ENCODE assay signal across 23 cellular contexts in the genomic region with DNA sequence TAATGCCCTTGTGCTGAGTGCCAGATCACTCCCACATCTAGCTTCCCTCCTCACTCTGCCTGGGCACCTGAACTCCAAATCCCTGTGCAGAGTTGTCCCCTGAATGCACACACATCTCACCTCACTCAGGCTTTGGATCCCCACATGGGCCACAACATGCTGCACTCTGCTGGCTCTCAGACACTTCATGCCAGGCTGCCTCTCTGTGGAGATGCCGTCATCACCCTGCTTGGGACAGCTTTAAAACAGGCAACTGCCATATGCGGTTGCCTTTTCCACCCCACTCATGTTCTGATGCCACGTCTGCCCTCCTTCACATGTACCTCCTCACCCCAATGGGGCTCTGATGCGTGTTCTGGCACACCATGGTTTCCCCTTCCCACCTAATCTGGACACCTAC.
DNase-seq lines count a peak whose midpoint lies in the region; ATAC-seq, FAIRE-seq and TF ChIP-seq lines count a peak whose summit lies in the region.
"Had no signal": no experiment of that assay in that cellular context is flagged by ENCODE, and none has a peak within 500 bp of the region (broad histone marks: within the 10 kb centered on the region; RNA-seq: fewer than 3 reads in every experiment).

No MANE protein-coding gene starts in this region.

- H2AFZ ChIP-seq in parathyroid adenoma, result peak overlapping the region; percentile 2

- no peak for FAIRE-seq in D721Med (lab: Jason Lieb, UNC)
- FAIRE-seq: A549, G401.6, GM12891, GM19239 had no signal

- H3K36me3 Mint-ChIP-seq in HFFc6 (ENCODE audit: low read depth), result no peaks in the 10 kb centered on the region
- H3K36me3 Mint-ChIP-seq: CD14-positive monocyte; CD4-positive, alpha-beta memory T cell; CD4-positive, CD25-positive, alpha-beta regulatory T cell; CD8-positive, alpha-beta memory T cell had no signal

- no peak overlapping the region for H3K9ac ChIP-seq in parathyroid adenoma
- H3K9ac ChIP-seq: BLaER1 had no signal

- H3K36me3 ChIP-seq in parathyroid adenoma (ENCODE audit: control insufficient read depth, insufficient read depth, low read length) (no peaks in the 10 kb centered on the region), sigmoid colon (no peaks in the 10 kb centered on the region)
- H3K36me3 ChIP-seq: BE2C, BLaER1 had no signal

- H3K27me3 ChIP-seq in parathyroid adenoma (ENCODE audit: control insufficient read depth, insufficient read depth, low read length) (no peaks in the 10 kb centered on the region), sigmoid colon (no peaks in the 10 kb centered on the region)
- H3K27me3 ChIP-seq: BE2C, BLaER1 had no signal

- TF ChIP-seq CTCF in parathyroid adenoma (IDR thresholded peaks at IDR 0.05), result no peak
- no peak for TF ChIP-seq CTCF in sigmoid colon (IDR thresholded peaks at IDR 0.05)
- no peak for TF ChIP-seq CTCF in D721Med (IDR thresholded peaks at IDR 0.05; ENCODE audit: insufficient read depth, missing control alignments)
- TF ChIP-seq CTCF in HFFc6 (IDR thresholded peaks at IDR 0.05), result no peak

- no peak for TF ChIP-seq POLR2A in sigmoid colon (IDR thresholded peaks at IDR 0.05)

- WGBS in sigmoid colon, 2 donors, result 86 to 87% methylated on average over 4 of the region's 4 CpGs

- no peak overlapping the region for H3K4me3 Mint-ChIP-seq in stimulated activated naive CD8-positive, alpha-beta T cell treated with anti-CD3 and anti-CD28 coated beads, Interleukin-15, amount 100 ng/mL, for 72 hours
- H3K4me3 Mint-ChIP-seq in HFFc6, result no peak overlapping the region
- H3K4me3 Mint-ChIP-seq: CD4-positive, alpha-beta memory T cell; CD4-positive, CD25-positive, alpha-beta regulatory T cell; CD8-positive, alpha-beta memory T cell had no signal

- H3K4me2 ChIP-seq in parathyroid adenoma (ENCODE audit: low read length), result no peak overlapping the region
- H3K4me2 ChIP-seq: A549, BLaER1 had no signal

- H3K27ac Mint-ChIP-seq in stimulated activated naive CD8-positive, alpha-beta T cell treated with anti-CD3 and anti-CD28 coated beads, Interleukin-15, amount 100 ng/mL, for 72 hours, result peak overlapping the region in 1 of 2 donors; percentile 69
- H3K27ac Mint-ChIP-seq in HFFc6, result no peak overlapping the region
- H3K27ac Mint-ChIP-seq: CD14-positive monocyte; CD4-positive, alpha-beta memory T cell; CD8-positive, alpha-beta memory T cell had no signal

- ATAC-seq in stimulated activated naive CD8-positive, alpha-beta T cell treated with anti-CD3 and anti-CD28 coated beads, Interleukin-15, amount 100 ng/mL, for 72 hours, result peak; percentile 18
- no peak for ATAC-seq in stimulated activated naive CD8-positive, alpha-beta T cell treated with anti-CD3 and anti-CD28 coated beads, Interleukin-15, Interleukin-2, amounts not matched to agents 100 U/mL and 50 U/mL, for 24 hours
- ATAC-seq in HG02588 (IDR thresholded peaks at IDR 0.05; ENCODE audit: unreplicated experiment), result no peak
- ATAC-seq: A549 had no signal

- TF ChIP-seq EP300 in sigmoid colon (IDR thresholded peaks at IDR 0.05), result no peak

- intact Hi-C loops in sigmoid colon (cut with DNase I), result loop anchor here (10.0 kb wide), 1 partner anchor 589 kb away; no protein-coding TSS in a partner anchor

- no peaks in the 10 kb centered on the region for H3K4me1 Mint-ChIP-seq in stimulated activated naive CD8-positive, alpha-beta T cell treated with anti-CD3 and anti-CD28 coated beads, Interleukin-15, amount 100 ng/mL, for 72 hours
- H3K4me1 Mint-ChIP-seq in HFFc6 (ENCODE audit: low read depth), result no peaks in the 10 kb centered on the region; the same call in 1 of the 2 replicates
- H3K4me1 Mint-ChIP-seq: CD14-positive monocyte; CD4-positive, CD25-positive, alpha-beta regulatory T cell; CD8-positive, alpha-beta memory T cell had no signal

- no peak overlapping the region for H3K4me3 ChIP-seq in parathyroid adenoma (ENCODE audit: low read depth, low read length)
- no peak overlapping the region for H3K4me3 ChIP-seq in sigmoid colon
- H3K4me3 ChIP-seq: A549, BLaER1 had no signal

- H3K27me3 Mint-ChIP-seq in stimulated activated naive CD8-positive, alpha-beta T cell treated with anti-CD3 and anti-CD28 coated beads, Interleukin-15, amount 100 ng/mL, for 72 hours, result peaks cover 19% of the 10 kb centered on the region
- no peaks in the 10 kb centered on the region; the same call in none of the 2 replicates for H3K27me3 Mint-ChIP-seq in HFFc6 (ENCODE audit: insufficient read depth)
- H3K27me3 Mint-ChIP-seq: CD4-positive, alpha-beta memory T cell; CD4-positive, CD25-positive, alpha-beta regulatory T cell; CD8-positive, alpha-beta memory T cell had no signal

- H3K27ac ChIP-seq in parathyroid adenoma (no peak overlapping the region), sigmoid colon (no peak overlapping the region)
- H3K27ac ChIP-seq: 22Rv1, A549, BLaER1 had no signal

- H3K4me1 ChIP-seq in parathyroid adenoma, result peaks cover 11% of the 10 kb centered on the region
- no peaks in the 10 kb centered on the region for H3K4me1 ChIP-seq in sigmoid colon
- H3K4me1 ChIP-seq: A549, BE2C, BLaER1 had no signal

- H3K79me2 ChIP-seq in parathyroid adenoma, result no peaks in the 10 kb centered on the region

- no peak for DNase-seq in stimulated activated naive CD8-positive, alpha-beta T cell treated with anti-CD3 and anti-CD28 coated beads, Interleukin-15, amount 100 ng/mL, for 72 hours
- DNase-seq in stimulated activated naive CD8-positive, alpha-beta T cell treated with anti-CD3 and anti-CD28 coated beads, Interleukin-15, Interleukin-2, amounts not matched to agents 100 U/mL and 50 U/mL, for 24 hours, result no peak
- DNase-seq in sigmoid colon (peak; percentile 45), D721Med (ENCODE audit: insufficient read length, low spot score) (no peak), HFFc6 (no peak)
- DNase-seq: AML-193; BE2C; C1 segment of cervical spinal cord; CD4-positive, alpha-beta memory T cell; CD4-positive, CD25-positive, alpha-beta regulatory T cell; CD8-positive, alpha-beta memory T cell; COR-L47; DMS79 treated with DMSO at 0.1 percent for 48 hours; GF-D8 had no signal

- peaks cover 0 to 8% of the 10 kb centered on the region in 2 donors for H3K9me3 Mint-ChIP-seq in stimulated activated naive CD8-positive, alpha-beta T cell treated with anti-CD3 and anti-CD28 coated beads, Interleukin-15, amount 100 ng/mL, for 72 hours
- no peaks in the 10 kb centered on the region; the same call in 1 of the 2 replicates for H3K9me3 Mint-ChIP-seq in HFFc6

- H3K9me3 ChIP-seq in parathyroid adenoma (ENCODE audit: control insufficient read depth, low read length) (no peaks in the 10 kb centered on the region), sigmoid colon (no peaks in the 10 kb centered on the region)
- H3K9me3 ChIP-seq: BE2C had no signal
